Comparison of ENCODE assay signal across 21 cellular contexts in genomic region chr4:24527371-24527770, GRCh38.
"Had no signal": no experiment of that assay in that cellular context is flagged by ENCODE, and none has a peak within 500 bp of the region (broad histone marks: within the 10 kb centered on the region; RNA-seq: fewer than 3 reads in every experiment).

No MANE protein-coding gene starts in this region.

- H3K9me3 ChIP-seq: adrenal gland, ovary, psoas muscle, suprapubic skin had no signal

- H3K27me3 ChIP-seq: adrenal gland, dorsolateral prefrontal cortex, ovary, suprapubic skin had no signal

- ATAC-seq: activated T-cell treated with anti-CD3 and anti-CD28 coated beads, Interleukin-2, amount 50 U/mL, for 72 hours; naive thymus-derived CD8-positive, alpha-beta T cell; psoas muscle; right cardiac atrium; stimulated activated naive CD8-positive, alpha-beta T cell treated with anti-CD3 and anti-CD28 coated beads, Interleukin-15, amount 100 ng/mL, for 72 hours had no signal

- H3K36me3 ChIP-seq: ovary had no signal

- DNase-seq: activated CD4-positive, alpha-beta T cell treated with anti-CD3 and anti-CD28 coated beads for 1 hour; activated effector memory CD4-positive, alpha-beta T cell treated with anti-CD3 and anti-CD28 coated beads, Interleukin-2, amount 50 U/mL, for 16 hours; activated T-cell treated with anti-CD3 and anti-CD28 coated beads, Interleukin-2, amount 50 U/mL, for 72 hours; adrenal gland; dorsolateral prefrontal cortex; endodermal cell; foreskin fibroblast; glutamatergic neuron; kidney glomerular epithelial cell; mesendoderm; naive thymus-derived CD8-positive, alpha-beta T cell; ovary; psoas muscle; right cardiac atrium; stimulated activated CD4-positive, alpha-beta T cell treated with anti-CD3 and anti-CD28 coated beads, Interleukin-4, amount 100 ng/mL, for 1 hour; stimulated activated naive CD8-positive, alpha-beta T cell treated with anti-CD3 and anti-CD28 coated beads, Interleukin-15, amount 100 ng/mL, for 72 hours had no signal

- H3K4me3 Mint-ChIP-seq: activated naive CD4-positive, alpha-beta T cell treated with anti-CD3 and anti-CD28 coated beads, Interleukin-2, amount 50 U/mL, for 24 hours; activated T-cell treated with anti-CD3 and anti-CD28 coated beads, Interleukin-2, amount 50 U/mL, for 72 hours; endodermal cell; naive thymus-derived CD8-positive, alpha-beta T cell; stimulated activated naive CD8-positive, alpha-beta T cell treated with anti-CD3 and anti-CD28 coated beads, Interleukin-15, amount 100 ng/mL, for 72 hours; T-helper 1 cell treated with Interleukin-12 subunit alpha and Interleukin-12 subunit beta and Interleukin-4 antibody, amounts not matched to agents 30 μg/mL and 1 μg/mL, for 36 hours had no signal

- H3K4me1 ChIP-seq: adrenal gland, psoas muscle, suprapubic skin had no signal

- H3K27ac ChIP-seq: adrenal gland, ovary, psoas muscle, skin epidermis, suprapubic skin, VCaP had no signal

- H3K27me3 Mint-ChIP-seq: activated naive CD4-positive, alpha-beta T cell treated with anti-CD3 and anti-CD28 coated beads, Interleukin-2, amount 50 U/mL, for 24 hours; naive thymus-derived CD8-positive, alpha-beta T cell; stimulated activated naive CD8-positive, alpha-beta T cell treated with anti-CD3 and anti-CD28 coated beads, Interleukin-15, amount 100 ng/mL, for 72 hours had no signal

- H3K27ac Mint-ChIP-seq: activated naive CD4-positive, alpha-beta T cell treated with anti-CD3 and anti-CD28 coated beads, Interleukin-2, amount 50 U/mL, for 24 hours; endodermal cell; naive thymus-derived CD8-positive, alpha-beta T cell; stimulated activated naive CD8-positive, alpha-beta T cell treated with anti-CD3 and anti-CD28 coated beads, Interleukin-15, amount 100 ng/mL, for 72 hours; T-helper 1 cell treated with Interleukin-12 subunit alpha and Interleukin-12 subunit beta and Interleukin-4 antibody, amounts not matched to agents 30 μg/mL and 1 μg/mL, for 36 hours had no signal

- H3K4me3 ChIP-seq: adrenal gland, dorsolateral prefrontal cortex, ovary, psoas muscle, skin epidermis, suprapubic skin had no signal

- H3K9me3 Mint-ChIP-seq: activated naive CD4-positive, alpha-beta T cell treated with anti-CD3 and anti-CD28 coated beads, Interleukin-2, amount 50 U/mL, for 24 hours; activated T-cell treated with anti-CD3 and anti-CD28 coated beads, Interleukin-2, amount 50 U/mL, for 72 hours; endodermal cell; naive thymus-derived CD8-positive, alpha-beta T cell; stimulated activated naive CD8-positive, alpha-beta T cell treated with anti-CD3 and anti-CD28 coated beads, Interleukin-15, amount 100 ng/mL, for 72 hours; T-helper 1 cell treated with Interleukin-12 subunit alpha and Interleukin-12 subunit beta and Interleukin-4 antibody, amounts not matched to agents 30 μg/mL and 1 μg/mL, for 36 hours had no signal
